ENCODE assay signal across 8 cellular contexts in genomic region chr12:81209808-81210225, GRCh38.
DNase-seq lines count a peak whose midpoint lies in the region; ATAC-seq, FAIRE-seq and TF ChIP-seq lines count a peak whose summit lies in the region.
"Not testable (repeated sequence)": the region's sequence is repeated elsewhere in the genome, so short reads cannot be mapped to it uniquely, and the experiment has no call there.

No MANE protein-coding gene starts in this region.

- WGBS in HepG2 (ENCODE audit: low lambda C conversion rate) = 100% methylated on average over 2 of the region's 2 CpGs

- TF ChIP-seq RAD21 in HepG2 (CRISPR knock-in tag; IDR thresholded peaks at IDR 0.05) = not testable (repeated sequence)

- not testable (repeated sequence) for H3K4me2 ChIP-seq in HepG2 (ENCODE audit: low read depth, low read length)
- H3K4me2 ChIP-seq in skeletal muscle satellite cell (ENCODE audit: low read length) = peak overlapping the region; percentile 24

- not testable (repeated sequence) for FAIRE-seq in HepG2 (lab: Jason Lieb, UNC)

- H3K4me1 ChIP-seq in RWPE2 (ENCODE audit: insufficient read depth, poor library complexity, severe bottlenecking) = not testable (repeated sequence)
- peaks cover 32% of the 10 kb centered on the region for H3K4me1 ChIP-seq in HepG2 (ENCODE audit: insufficient read depth, low read length)
- H3K4me1 ChIP-seq in skeletal muscle satellite cell (ENCODE audit: control insufficient read depth, insufficient read depth, low read length) = peaks cover 13% of the 10 kb centered on the region

- not testable (repeated sequence) for H3K9me3 ChIP-seq in RWPE2 (ENCODE audit: severe bottlenecking); HepG2 (ENCODE audit: low read length); skeletal muscle satellite cell (replicated peaks; ENCODE audit: low read length)

- not testable (repeated sequence) for BruUV-seq in MCF 10A (replicated peaks; lab: Mats Ljungman, UMichigan); HepG2 (replicated peaks; lab: Mats Ljungman, UMichigan)

- H4K20me1 ChIP-seq in HepG2 (ENCODE audit: insufficient read depth, low read length) = not testable (repeated sequence)

- not testable (repeated sequence) for TF ChIP-seq CTCF in HFF-Myc (IDR thresholded peaks at IDR 0.05; ENCODE audit: low read depth, low read length, missing control alignments); RWPE2 (IDR thresholded peaks at IDR 0.05; ENCODE audit: poor library complexity, severe bottlenecking); MCF 10A (IDR thresholded peaks at IDR 0.05; ENCODE audit: unreplicated experiment); foreskin fibroblast (IDR thresholded peaks at IDR 0.05; ENCODE audit: low read depth, low read length); HepG2 (CRISPR knock-in tag; IDR thresholded peaks at IDR 0.05)

- H3K36me3 ChIP-seq in RWPE2 (ENCODE audit: low read depth); skeletal muscle satellite cell (ENCODE audit: insufficient read depth, low read length): not testable (repeated sequence)
- peaks cover 2 to 19% of the 10 kb centered on the region in 2 experiments; a peak in 3 of 5 replicates for H3K36me3 ChIP-seq in HepG2 (replicated peaks in 1 of 2; ENCODE audit: control insufficient read depth in 1 of 2, insufficient read depth in 2 of 2, low read length in 2 of 2)

- H3K9me3 Mint-ChIP-seq in MCF 10A (ENCODE audit: unreplicated experiment) = not testable (repeated sequence)

- H3K9ac ChIP-seq in HepG2 (ENCODE audit: insufficient read depth, low read depth, low read length); skeletal muscle satellite cell (ENCODE audit: low read depth, low read length): not testable (repeated sequence)

- TF ChIP-seq EP300 in HepG2 (IDR thresholded peaks at IDR 0.05; ENCODE audit: low read depth in 2 of 2, low read length in 2 of 2); HepG2 (CRISPR knock-in tag; IDR thresholded peaks at IDR 0.05; ENCODE audit: borderline replicate concordance): not testable (repeated sequence)

- H3K4me3 Mint-ChIP-seq in MCF 10A (ENCODE audit: unreplicated experiment) = not testable (repeated sequence)

- in situ Hi-C loops in Caki2 (cut with HindIII; ENCODE audit: low pct_unique_long_range_greater_than_20kb, low sequenced_read_pairs); HepG2 (cut with HindIII; ENCODE audit: extremely low pct_ligation_motif_present, low pct_unique_long_range_greater_than_20kb): not testable (repeated sequence)

- ATAC-seq in RWPE2 (ENCODE audit: low read depth) = peak; percentile 68
- not testable (repeated sequence) for ATAC-seq in HepG2

- not testable (repeated sequence) for H3K27ac ChIP-seq in RWPE2 (ENCODE audit: poor library complexity, severe bottlenecking); HepG2 (ENCODE audit: extremely low read length, insufficient read depth, low read length)

- not testable (repeated sequence) for H3K4me1 Mint-ChIP-seq in MCF 10A (ENCODE audit: insufficient read depth, unreplicated experiment)

- not testable (repeated sequence) for TF ChIP-seq POLR2A in HepG2 (IDR thresholded peaks at IDR 0.05; ENCODE audit: insufficient read depth in 1 of 2, low read depth in 2 of 2, low read length in 2 of 2)

- DNase-seq in Caki2 (ENCODE audit: low read depth) = peak; percentile 59
- peak; percentile 35 for DNase-seq in HFF-Myc (ENCODE audit: extremely low read depth, low read depth)
- peak; percentile 32 to 87 for DNase-seq in NCI-H2081 (lab: John Stamatoyannopoulos, UW)
- not testable (repeated sequence) for DNase-seq in RWPE2 (ENCODE audit: low spot score)
- peak; percentile 74 for DNase-seq in MCF 10A (ENCODE audit: unreplicated experiment)
- peak; percentile 72 to 84 for DNase-seq in foreskin fibroblast
- peak; percentile 9 for DNase-seq in HepG2 (ENCODE audit: low spot score)

- H3K27me3 ChIP-seq in RWPE2 (ENCODE audit: insufficient read depth, poor library complexity, severe bottlenecking); HepG2 (ENCODE audit: control insufficient read depth in 1 of 2, insufficient read depth in 2 of 2, low read length in 2 of 2); skeletal muscle satellite cell (ENCODE audit: control insufficient read depth, insufficient read depth, low read length): not testable (repeated sequence)

- H2AFZ ChIP-seq in HepG2 (ENCODE audit: low read length) = not testable (repeated sequence)

- intact Hi-C loops in MCF 10A (cut with micrococcal nuclease); HepG2 (cut with micrococcal nuclease; ENCODE audit: unreplicated experiment): not testable (repeated sequence)

- POLR2A ChIA-PET in MCF 10A (lab: Yijun Ruan, JAX); HepG2 (lab: Yijun Ruan, JAX): not testable (repeated sequence)

- not testable (repeated sequence) for H3K36me3 Mint-ChIP-seq in MCF 10A (ENCODE audit: insufficient read depth, unreplicated experiment)

- H3K4me3 ChIP-seq in HFF-Myc (replicated peaks; ENCODE audit: low read depth, low read length); RWPE2 (ENCODE audit: severe bottlenecking); foreskin fibroblast (ENCODE audit: low read depth in 1 of 2, low read length in 2 of 2); HepG2 (replicated peaks in 1 of 3; ENCODE audit: insufficient read depth in 1 of 3, low read depth in 2 of 3, low read length in 3 of 3); skeletal muscle satellite cell (ENCODE audit: low read length): not testable (repeated sequence)

- CTCF ChIA-PET in MCF 10A (lab: Yijun Ruan, JAX) = interaction anchor here (0.6 to 1.2 kb wide), 3 partner anchors 81 to 1294 kb away, joined by 3 to 6 read pairs (median 3); no protein-coding TSS in a partner anchor
- CTCF ChIA-PET in HepG2 (lab: Yijun Ruan, JAX; ENCODE audit: low intra/inter-chr PET ratio, low total read pairs) = not testable (repeated sequence)

- H3K27me3 Mint-ChIP-seq in MCF 10A (ENCODE audit: insufficient read depth, unreplicated experiment) = peaks cover 32% of the 10 kb centered on the region

- not testable (repeated sequence) for H3K27ac Mint-ChIP-seq in MCF 10A (ENCODE audit: low read depth, unreplicated experiment)

- H3K79me2 ChIP-seq in HepG2 (ENCODE audit: insufficient read depth, low read length) = not testable (repeated sequence)

TF ChIP-seq in HepG2, 621 proteins besides CTCF, POLR2A, EP300 and RAD21:
- peak; percentile 27 for TF ChIP-seq RBM22 (optimal IDR thresholded peaks at IDR 0.05; ENCODE audit: low read length)
